ENCODE assay signal across 23 cellular contexts in the genomic region with DNA sequence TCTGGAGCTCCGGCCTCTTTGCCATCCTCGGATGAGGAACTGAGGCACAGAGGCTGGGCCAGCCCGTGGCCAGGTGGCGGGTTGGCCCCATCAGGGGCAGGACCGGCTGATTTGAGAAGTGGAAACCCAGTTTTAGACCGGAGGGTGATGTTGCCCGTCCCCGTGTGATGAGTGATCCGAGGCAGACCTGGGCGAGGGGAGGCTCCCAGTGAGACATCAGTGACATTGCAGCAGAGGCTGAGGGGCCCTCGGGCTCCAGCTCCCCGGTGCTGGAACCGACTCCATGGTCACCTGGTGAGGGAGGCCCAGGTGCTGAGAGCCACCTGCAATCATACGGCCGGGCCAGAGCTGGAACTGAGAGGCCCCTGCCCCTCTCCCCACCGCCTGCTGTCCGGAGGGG. TPM values are rescaled to one million over a fixed set of nuclear protein-coding genes. Genes with fewer than 3 reads are reported as not detected.
DNase-seq lines count a peak whose midpoint lies in the region; ATAC-seq and TF ChIP-seq lines count a peak whose summit lies in the region.
"Had no signal": no experiment of that assay in that cellular context is flagged by ENCODE, and none has a peak within 500 bp of the region (broad histone marks: within the 10 kb centered on the region; RNA-seq: fewer than 3 reads in every experiment).

No MANE protein-coding gene starts in this region.

- H3K36me3 ChIP-seq in HCT116 (ENCODE audit: control insufficient read depth in 1 of 2, insufficient read depth in 2 of 2, low read length in 2 of 2): no peaks in the 10 kb centered on the region
- H3K36me3 ChIP-seq: BE2C; BLaER1 treated with 17β-estradiol and CSF1 and Interleukin-3, amounts not matched to agents 10 nM and 100 nM; HAP-1 had no signal

- H3K4me3 ChIP-seq in HCT116 (replicated peaks in 1 of 2; ENCODE audit: low read depth in 1 of 2, low read length in 2 of 2): no peak overlapping the region
- H3K4me3 ChIP-seq: A549; BLaER1 treated with 17β-estradiol and CSF1 and Interleukin-3, amounts not matched to agents 10 nM and 100 nM; GM23338; HAP-1 had no signal

- H3K27ac Mint-ChIP-seq in nephron progenitor cell: no peak overlapping the region
- H3K27ac Mint-ChIP-seq: CD14-positive monocyte; CD4-positive, alpha-beta T cell; GM23338 had no signal

- peak overlapping the region; percentile 41 for H3K4me2 ChIP-seq in HCT116 (ENCODE audit: low read length)
- H3K4me2 ChIP-seq: A549; BLaER1 treated with 17β-estradiol and CSF1 and Interleukin-3, amounts not matched to agents 10 nM and 100 nM; GM23338 had no signal

- peaks cover 20% of the 10 kb centered on the region for H3K4me1 Mint-ChIP-seq in nephron progenitor cell
- H3K4me1 Mint-ChIP-seq: CD14-positive monocyte; CD8-positive, alpha-beta memory T cell; GM23338 had no signal

- H2AFZ ChIP-seq in HCT116 (ENCODE audit: low read depth, low read length, poor library complexity, severe bottlenecking): no peak overlapping the region
- H2AFZ ChIP-seq: GM23338 had no signal

- CTCF ChIA-PET in HCT116 (lab: Charles Lee): interaction anchor here (1.5 kb wide), 1 partner anchor 23 kb away, joined by 3 read pairs; no protein-coding TSS in a partner anchor

- intact Hi-C loops in HCT116 (cut with micrococcal nuclease): no loop called here

- no TSS peak for BruUV-seq in HCT116 (replicated peaks; lab: Mats Ljungman, UMichigan)

- no peak overlapping the region for H3K9ac ChIP-seq in HCT116 (ENCODE audit: low read length)
- H3K9ac ChIP-seq: BLaER1 treated with 17β-estradiol and CSF1 and Interleukin-3, amounts not matched to agents 10 nM and 100 nM had no signal

- H3K4me3 Mint-ChIP-seq in nephron progenitor cell: peak overlapping the region; percentile 23
- H3K4me3 Mint-ChIP-seq: CD14-positive monocyte; CD4-positive, alpha-beta T cell; CD8-positive, alpha-beta memory T cell; GM23338 had no signal

- no peak for TF ChIP-seq RAD21 in HCT116 (IDR thresholded peaks at IDR 0.05; ENCODE audit: low read depth)

- H3K27ac ChIP-seq in HCT116 (ENCODE audit: low read depth, low read length) (no peak overlapping the region), caudate nucleus (ENCODE audit: low read depth, low read length) (peak overlapping the region; percentile 8)
- H3K27ac ChIP-seq: A549; BLaER1 treated with 17β-estradiol and CSF1 and Interleukin-3, amounts not matched to agents 10 nM and 100 nM had no signal

- peaks cover 12 to 13% of the 10 kb centered on the region in 2 experiments; a peak in 3 of 4 replicates for H3K4me1 ChIP-seq in HCT116 (ENCODE audit: control insufficient read depth in 1 of 2, insufficient read depth in 2 of 2, low read length in 2 of 2)
- H3K4me1 ChIP-seq: A549, HAP-1 had no signal

- DNase-seq in COLO668 (lab: John Stamatoyannopoulos, UW; ENCODE audit: unreplicated experiment): peak; percentile 30
- DNase-seq in HCT116 (ENCODE audit: low read depth, low spot score): no peak
- peak in 1 of 61 donors; percentile 22 for DNase-seq in caudate nucleus (lab: John Stamatoyannopoulos, UW)
- DNase-seq in nephron progenitor cell: no peak
- no peak for DNase-seq in midbrain (lab: John Stamatoyannopoulos, UW)
- no peak for DNase-seq in activated CD4-positive, CD25-positive, alpha-beta regulatory T cell treated with anti-CD3 and anti-CD28 coated beads, Interleukin-2, amount 50 U/mL, for 72 hours
- DNase-seq: 8988T; ACHN; AML-193; CD4-positive, alpha-beta T cell; CD8-positive, alpha-beta memory T cell; GF-D8 had no signal

- TF ChIP-seq POLR2A in HCT116 (IDR thresholded peaks at IDR 0.05; ENCODE audit: borderline replicate concordance, extremely low read depth, insufficient read depth, insufficient read length): no peak

- POLR2A ChIA-PET in HCT116 (lab: Charles Lee): no interaction called here

- H3K27me3 ChIP-seq in HCT116 (ENCODE audit: insufficient read depth, low read length): no peaks in the 10 kb centered on the region
- H3K27me3 ChIP-seq: BE2C had no signal

- H4K20me1 ChIP-seq in HCT116 (ENCODE audit: insufficient read depth): no peaks in the 10 kb centered on the region

- no peaks in the 10 kb centered on the region for H3K36me3 Mint-ChIP-seq in nephron progenitor cell (ENCODE audit: low read depth)
- H3K36me3 Mint-ChIP-seq: CD14-positive monocyte; CD8-positive, alpha-beta memory T cell had no signal

- H3K9me3 Mint-ChIP-seq in nephron progenitor cell: no peaks in the 10 kb centered on the region
- H3K9me3 Mint-ChIP-seq: CD4-positive, alpha-beta T cell; CD8-positive, alpha-beta memory T cell; GM23338 had no signal

- RAD21 ChIA-PET in HCT116 (lab: Charles Lee; ENCODE audit: low non-redundant PET in 1 of 2, low total read pairs in 2 of 2, uncharacterized antibody in 2 of 2, unreplicated experiment in 2 of 2): no interaction called here

- ATAC-seq in HCT116 (no peak), GM18517 (IDR thresholded peaks at IDR 0.05; ENCODE audit: unreplicated experiment) (no peak)

- no peaks in the 10 kb centered on the region for H3K27me3 Mint-ChIP-seq in nephron progenitor cell (ENCODE audit: low read depth, poor library complexity)
- H3K27me3 Mint-ChIP-seq: CD4-positive, alpha-beta T cell; CD8-positive, alpha-beta memory T cell had no signal

- no peaks in the 10 kb centered on the region for H3K79me2 ChIP-seq in HCT116 (ENCODE audit: insufficient read depth, low read length)

- no peaks in the 10 kb centered on the region for H3K9me3 ChIP-seq in HCT116 (ENCODE audit: control insufficient read depth in 1 of 2, insufficient read depth in 1 of 2, low read depth in 1 of 2, low read length in 2 of 2)
- H3K9me3 ChIP-seq: A549; BE2C; BLaER1 treated with 17β-estradiol and CSF1 and Interleukin-3, amounts not matched to agents 10 nM and 100 nM; HAP-1 had no signal

- no peaks in the 10 kb centered on the region for H3K9me2 ChIP-seq in HCT116 (ENCODE audit: insufficient read depth)

- TF ChIP-seq CTCF in HCT116 (IDR thresholded peaks at IDR 0.05 in 2 of 3, conservative IDR thresholded peaks at IDR 0.05 in 1 of 3; ENCODE audit: borderline replicate concordance in 1 of 3, insufficient read depth in 1 of 3, low read depth in 2 of 3, low read length in 2 of 3) (no peak), nephron progenitor cell (IDR thresholded peaks at IDR 0.05) (no peak)

TF ChIP-seq in HCT116, 20 proteins besides CTCF, POLR2A, EP300 and RAD21:
- TF ChIP-seq, protein P1, sequence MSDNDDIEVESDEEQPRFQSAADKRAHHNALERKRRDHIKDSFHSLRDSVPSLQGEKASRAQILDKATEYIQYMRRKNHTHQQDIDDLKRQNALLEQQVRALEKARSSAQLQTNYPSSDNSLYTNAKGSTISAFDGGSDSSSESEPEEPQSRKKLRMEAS (IDR thresholded peaks at IDR 0.05): no peak
- TF ChIP-seq CBX3 (IDR thresholded peaks at IDR 0.05; ENCODE audit: low read depth): no peak
- TF ChIP-seq SIN3A (IDR thresholded peaks at IDR 0.05; ENCODE audit: low read depth): no peak
- TF ChIP-seq SRF (IDR thresholded peaks at IDR 0.05; ENCODE audit: low read depth): no peak
- TF ChIP-seq FOSL1 (IDR thresholded peaks at IDR 0.05; ENCODE audit: low read depth): no peak
- TF ChIP-seq JUND (IDR thresholded peaks at IDR 0.05): no peak
- no peak for TF ChIP-seq POLR2AphosphoS5 (IDR thresholded peaks at IDR 0.05; ENCODE audit: low read depth, low read length)
- no peak for TF ChIP-seq SP1 (IDR thresholded peaks at IDR 0.05; ENCODE audit: low read depth)
- TF ChIP-seq ELF1 (IDR thresholded peaks at IDR 0.05; ENCODE audit: borderline replicate concordance, low read depth): no peak
- no peak for TF ChIP-seq EZH2 (IDR thresholded peaks at IDR 0.05)

RNA-seq across cellular contexts. Expression of a gene that starts 26.9 kb away (rescaled TPM):
- total RNA-seq in HCT116 (2021; ENCODE audit: unreplicated experiment): 24.3 TPM
- 26.8 and 30.7 TPM in 2 replicates for polyA plus RNA-seq in HCT116 (2012)
- total RNA-seq: Calu3 had no signal
- polyA plus RNA-seq: CD14-positive monocyte had no signal

RNA-seq across cellular contexts. Expression of a gene that starts 30.0 kb away (rescaled TPM):
- 0.27 TPM for total RNA-seq in HCT116 (2021; ENCODE audit: unreplicated experiment)
- 0.09 and 0.16 TPM in 2 replicates for polyA plus RNA-seq in HCT116 (2012)
- total RNA-seq: Calu3; CD4-positive, alpha-beta T cell; CD8-positive, alpha-beta memory T cell; Daoy; GM23338; H4 had no signal
- polyA plus RNA-seq: A549; CD14-positive monocyte; CD8-positive, alpha-beta memory T cell; GM23338 had no signal

RNA-seq across cellular contexts. Expression of a gene that starts 53.5 kb away (rescaled TPM):
- 7.2 TPM for total RNA-seq in HCT116 (2021; ENCODE audit: unreplicated experiment)
- polyA plus RNA-seq in HCT116 (2012): 6.1 and 6.2 TPM in 2 replicates
- total RNA-seq: Calu3; CD4-positive, alpha-beta T cell; CD8-positive, alpha-beta memory T cell; Daoy; G401; H4 had no signal
- polyA plus RNA-seq: CD14-positive monocyte; CD8-positive, alpha-beta memory T cell had no signal
